ENCODE assay signal across 8 cellular contexts in the genomic region with DNA sequence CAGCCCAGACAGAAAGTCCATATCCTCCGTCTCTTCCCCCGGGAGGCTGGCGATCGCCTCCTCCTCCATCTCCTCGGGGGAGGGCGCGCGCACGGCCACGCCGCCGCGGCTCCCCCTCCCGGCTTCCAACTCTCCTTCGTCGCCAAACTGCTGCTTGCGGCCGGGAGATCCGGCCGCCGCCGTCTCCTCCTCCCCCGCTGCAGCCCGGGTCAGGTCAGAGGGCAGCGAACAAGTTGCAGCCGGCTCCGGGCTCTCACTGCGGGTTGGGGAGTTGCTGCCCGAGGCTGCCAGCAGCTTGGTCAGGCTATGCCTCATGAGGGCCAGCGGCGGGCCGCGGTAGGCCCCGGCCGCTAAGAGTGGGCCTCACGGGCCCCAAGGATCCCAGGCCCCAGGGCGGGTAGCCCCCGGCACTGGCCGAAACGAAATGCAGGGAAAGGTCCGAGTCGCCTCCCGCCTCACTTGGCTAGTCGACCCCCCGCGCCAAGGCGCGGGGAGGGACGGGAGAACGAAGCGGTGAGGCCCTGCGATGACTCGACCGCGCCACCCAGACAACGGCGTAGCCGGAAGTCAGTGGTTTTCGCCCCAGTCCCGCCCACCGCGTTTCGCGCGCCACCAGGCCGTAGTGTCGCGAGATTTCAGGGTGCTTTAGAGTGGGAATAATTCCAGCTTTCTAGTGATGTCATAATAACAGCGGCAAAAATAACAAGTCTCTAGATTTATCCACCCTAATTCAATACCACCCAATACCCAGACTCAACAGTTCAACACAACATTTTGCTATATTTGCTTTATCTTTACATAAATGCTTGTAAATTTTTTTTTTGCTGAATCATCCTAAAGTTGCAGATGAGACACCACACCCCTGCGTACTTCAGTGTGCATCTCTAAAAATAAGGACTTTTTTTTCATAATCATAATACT. TPM values are rescaled to one million over a fixed set of nuclear protein-coding genes. Genes with fewer than 3 reads are reported as not detected.
DNase-seq lines count a peak whose midpoint lies in the region; ATAC-seq and TF ChIP-seq lines count a peak whose summit lies in the region.

A gene with protein sequence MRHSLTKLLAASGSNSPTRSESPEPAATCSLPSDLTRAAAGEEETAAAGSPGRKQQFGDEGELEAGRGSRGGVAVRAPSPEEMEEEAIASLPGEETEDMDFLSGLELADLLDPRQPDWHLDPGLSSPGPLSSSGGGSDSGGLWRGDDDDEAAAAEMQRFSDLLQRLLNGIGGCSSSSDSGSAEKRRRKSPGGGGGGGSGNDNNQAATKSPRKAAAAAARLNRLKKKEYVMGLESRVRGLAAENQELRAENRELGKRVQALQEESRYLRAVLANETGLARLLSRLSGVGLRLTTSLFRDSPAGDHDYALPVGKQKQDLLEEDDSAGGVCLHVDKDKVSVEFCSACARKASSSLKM (minus strand): TSS at position 569 of the 921 bp plus-strand sequence. CDS start 254 bp downstream, at position 315.

- in situ Hi-C loops in GM13976 (cut with MboI; ENCODE audit: low sequenced_read_pairs, unreplicated experiment) = no loop called here

- intact Hi-C loops in T-helper 1 cell treated with Interleukin-12 subunit alpha and Interleukin-12 subunit beta and Interleukin-4 antibody, amounts not matched to agents 30 ng/mL and 1 ng/mL, for 36 hours (cut with micrococcal nuclease) = loop anchor here (1.0 to 5.0 kb wide), 17 partner anchors 17 to 927 kb away; partner anchors contain the start of genes EED, HIKESHI, PICALM and TMEM126A
- intact Hi-C loops in heart right ventricle (cut with DNase I) (loop anchor here in 6 of 10 donors (1.0 to 5.0 kb wide), 4 partner anchors 36 to 52 kb away; partner anchors contain the start of genes TMEM126B (in 6 of the 6) and DLG2 (in 1 of the 6)), posterior vena cava (cut with DNase I) (no loop called here), upper lobe of right lung (cut with DNase I) (no loop called here)

- H3K4me3 ChIP-seq in heart right ventricle = peak within 1 kb of the TSS; percentile 64 to 98 (median 88)
- H3K4me3 ChIP-seq in upper lobe of right lung = peak within 1 kb of the TSS; percentile 94

- DNase-seq in GM13976 (ENCODE audit: low spot score) = peak; percentile 94
- DNase-seq in NCI-H146 treated with DMSO at 0.1 percent for 48 hours (lab: John Stamatoyannopoulos, UW; ENCODE audit: unreplicated experiment) = peak; percentile 89
- peak; percentile 91 for DNase-seq in amniotic epithelial cell (ENCODE audit: low read depth)
- DNase-seq in heart right ventricle = peak; percentile 94 to 96
- DNase-seq in posterior vena cava (ENCODE audit: low spot score) = peak; percentile 98
- DNase-seq in upper lobe of right lung = peak; percentile 96

- H3K27me3 ChIP-seq in heart right ventricle = no peaks in the 10 kb centered on the region
- no peaks in the 10 kb centered on the region for H3K27me3 ChIP-seq in upper lobe of right lung

- WGBS in heart right ventricle, 2 donors = 0% methylated on average over 70 of the region's 70 CpGs

- ATAC-seq in HG02870 (IDR thresholded peaks at IDR 0.05; ENCODE audit: unreplicated experiment) (peak; percentile 86), heart right ventricle (peak; percentile 96 to 98 (median 96)), upper lobe of right lung (peak; percentile 96)

- H3K4me1 ChIP-seq in heart right ventricle (peaks cover 4 to 45% (median 38%) of the 10 kb centered on the region in 9 donors), upper lobe of right lung (peaks cover 29% of the 10 kb centered on the region)

- peak within 1 kb of the TSS; percentile 86 to 100 (median 98) for H3K27ac ChIP-seq in heart right ventricle
- H3K27ac ChIP-seq in upper lobe of right lung = peak within 1 kb of the TSS; percentile 98

- TF ChIP-seq CTCF in GM13976 (IDR thresholded peaks at IDR 0.05; ENCODE audit: borderline replicate concordance, control extremely low read depth, extremely low read depth, insufficient read depth, missing control alignments) (no peak), heart right ventricle (IDR thresholded peaks at IDR 0.05) (no peak), upper lobe of right lung (IDR thresholded peaks at IDR 0.05) (no peak)

- peaks cover 0 to 33% (median 6%) of the 10 kb centered on the region in 9 donors for H3K36me3 ChIP-seq in heart right ventricle
- H3K36me3 ChIP-seq in upper lobe of right lung = peaks cover 29% of the 10 kb centered on the region

- H3K9me3 ChIP-seq in heart right ventricle (no peaks in the 10 kb centered on the region), upper lobe of right lung (no peaks in the 10 kb centered on the region)

RNA-seq across cellular contexts. Expression of the gene that starts here (rescaled TPM):
- total RNA-seq in T-helper 1 cell treated with Interleukin-12 subunit alpha and Interleukin-12 subunit beta and Interleukin-4 antibody, amounts not matched to agents 30 ng/mL and 1 ng/mL, for 36 hours = 52.1 and 59.0 TPM in 2 replicates
- total RNA-seq in heart right ventricle (10 to 100 TPM; 10.5 to 17.7 (median 13.0) TPM), posterior vena cava (10 to 100 TPM; 31.7 to 34.5 TPM), upper lobe of right lung (42.8 TPM)
- 10 to 100 TPM in 1 of 2 donors, 1 to 10 TPM in 1; 9.9 to 20.6 TPM for polyA plus RNA-seq in heart right ventricle

Comparison
In these comparisons a context has a peak if more than half of its experiments do, and no peak if none do; other contexts are left out.
1. Peak in every context shown above with its lines: DNase-seq, ATAC-seq, H3K4me3 ChIP-seq and H3K27ac ChIP-seq.
2. intact Hi-C loops: an anchor here in T-helper 1 cell treated with Interleukin-12 subunit alpha and Interleukin-12 subunit beta and Interleukin-4 antibody, amounts not matched to agents 30 ng/mL and 1 ng/mL, for 36 hours (1.0 to 5.0 kb wide) and heart right ventricle (1.0 to 5.0 kb wide); none called in posterior vena cava and upper lobe of right lung.